In the genomic region with DNA sequence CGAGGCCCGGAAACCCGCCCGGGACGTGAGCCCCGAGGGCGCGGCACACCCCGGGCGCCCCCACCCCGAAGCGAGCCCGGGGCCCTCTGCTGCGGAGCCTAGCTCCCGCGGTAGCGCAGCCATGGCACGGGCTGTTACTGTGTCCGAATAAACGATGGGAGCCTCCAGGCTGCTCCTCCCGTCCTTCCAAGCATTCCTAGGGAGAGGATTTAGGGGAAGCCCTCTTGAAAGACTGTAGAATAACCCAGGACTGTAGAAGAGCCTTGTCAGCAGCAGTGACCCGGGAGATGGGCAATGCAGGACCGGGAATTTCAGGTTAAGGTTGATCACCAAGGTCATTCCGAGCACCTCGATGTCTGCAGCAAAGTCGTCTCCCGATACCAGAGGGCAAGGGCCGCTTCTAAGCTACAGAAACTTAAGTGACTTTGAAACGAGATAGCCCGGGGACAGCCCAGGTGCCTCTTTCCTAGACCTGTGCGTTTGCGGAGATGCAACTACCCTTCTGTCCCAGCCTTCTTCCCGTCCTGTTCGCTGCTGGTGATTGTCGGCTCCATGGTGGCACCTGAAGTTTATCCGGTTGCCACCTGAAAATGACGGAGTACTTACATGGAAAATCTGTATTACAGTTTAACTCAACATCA, we compare ENCODE assay signal across 8 cellular contexts. TPM values are rescaled to one million over a fixed set of nuclear protein-coding genes. Genes with fewer than 3 reads are reported as not detected.
DNase-seq lines count a peak whose midpoint lies in the region; ATAC-seq, FAIRE-seq and TF ChIP-seq lines count a peak whose summit lies in the region.

No MANE protein-coding gene starts in this region.

- 5% methylated on average over 24 of the region's 37 CpGs for WGBS in esophagus muscularis mucosa

- peak overlapping the region; percentile 96 for H3K4me2 ChIP-seq in osteoblast (ENCODE audit: insufficient read depth, low read length)

- no peak for FAIRE-seq in HTR-8/SVneo (lab: Jason Lieb, UNC)

- CTCF ChIA-PET in activated CD8-positive, alpha-beta T cell treated with anti-CD3 and anti-CD28 coated beads, Interleukin-2, amount 10 ng/mL, durations not matched to agents 7 days and 5 days (lab: Charles Lee) = interaction anchor here (0.6 to 2.5 kb wide), 5 partner anchors 24 to 273 kb away, joined by 3 to 12 read pairs (median 3); no protein-coding TSS in a partner anchor

- no peak for TF ChIP-seq EP300 in esophagus muscularis mucosa (IDR thresholded peaks at IDR 0.05)

- H3K4me3 ChIP-seq in esophagus muscularis mucosa (peak overlapping the region; percentile 82 to 91 (median 88)), osteoblast (ENCODE audit: insufficient read depth, low read length) (peak overlapping the region; percentile 84)

- H3K9me3 Mint-ChIP-seq in activated CD8-positive, alpha-beta T cell treated with anti-CD3 and anti-CD28 coated beads, Interleukin-2, amount 10 ng/mL, durations not matched to agents 7 days and 5 days (ENCODE audit: insufficient read depth) = no peaks in the 10 kb centered on the region

- no peak for TF ChIP-seq POLR2A in esophagus muscularis mucosa (IDR thresholded peaks at IDR 0.05; ENCODE audit: low read depth)

- TF ChIP-seq CTCF in esophagus muscularis mucosa (IDR thresholded peaks at IDR 0.05) (no peak), osteoblast (IDR thresholded peaks at IDR 0.05; ENCODE audit: extremely low read depth, low read depth, low read length) (no peak)

- no peaks in the 10 kb centered on the region for H3K27me3 ChIP-seq in esophagus muscularis mucosa
- peaks cover 20% of the 10 kb centered on the region for H3K27me3 ChIP-seq in osteoblast (ENCODE audit: insufficient read depth, low read length)

- peaks cover 5% of the 10 kb centered on the region for H4K20me1 ChIP-seq in osteoblast (ENCODE audit: insufficient read depth, low read length)

- peaks cover 31% of the 10 kb centered on the region for H3K79me2 ChIP-seq in osteoblast (ENCODE audit: insufficient read depth, low read length)

- peaks cover 8% of the 10 kb centered on the region for H3K36me3 Mint-ChIP-seq in activated CD8-positive, alpha-beta T cell treated with anti-CD3 and anti-CD28 coated beads, Interleukin-2, amount 10 ng/mL, durations not matched to agents 7 days and 5 days (ENCODE audit: low read depth)

- DNase-seq in HTR-8/SVneo (ENCODE audit: insufficient read length, low spot score) (peak; percentile 20), esophagus muscularis mucosa (ENCODE audit: extremely low spot score) (no peak), osteoblast (ENCODE audit: insufficient read length, low spot score, missing footprints) (no peak), NCI-H1048 (lab: John Stamatoyannopoulos, UW) (no peak), SIG-M5 (lab: John Stamatoyannopoulos, UW) (no peak)
- DNase-seq in activated CD8-positive, alpha-beta T cell treated with anti-CD3 and anti-CD28 coated beads, Interleukin-2, amount 10 ng/mL, durations not matched to agents 7 days and 5 days = peak; percentile 44

- H3K4me1 ChIP-seq in esophagus muscularis mucosa (peaks cover 6 to 24% (median 21%) of the 10 kb centered on the region in 4 donors), osteoblast (ENCODE audit: insufficient read depth, low read length) (peaks cover 14% of the 10 kb centered on the region)

- POLR2A ChIA-PET in activated CD8-positive, alpha-beta T cell treated with anti-CD3 and anti-CD28 coated beads, Interleukin-2, amount 10 ng/mL, durations not matched to agents 7 days and 5 days (lab: Charles Lee) = interaction anchor here (0.6 to 1.9 kb wide), 4 partner anchors 10 to 123 kb away, joined by 3 to 5 read pairs (median 3); a partner anchor contains a TSS

- H3K27ac ChIP-seq in esophagus muscularis mucosa (replicated peaks in 1 of 4) (peak overlapping the region; percentile 86 to 90 (median 88)), osteoblast (ENCODE audit: low read depth, low read length) (no peak overlapping the region)

- ATAC-seq in GM19035 (IDR thresholded peaks at IDR 0.05; ENCODE audit: unreplicated experiment) (peak; percentile 9), GM19324 (IDR thresholded peaks at IDR 0.05; ENCODE audit: low FRiP score, unreplicated experiment) (no peak)
- ATAC-seq in activated CD8-positive, alpha-beta T cell treated with anti-CD3 and anti-CD28 coated beads, Interleukin-2, amount 10 ng/mL, durations not matched to agents 7 days and 5 days = no peak

- H3K27ac Mint-ChIP-seq in activated CD8-positive, alpha-beta T cell treated with anti-CD3 and anti-CD28 coated beads, Interleukin-2, amount 10 ng/mL, durations not matched to agents 7 days and 5 days = peak overlapping the region; percentile 81

- peak overlapping the region; percentile 92 for H2AFZ ChIP-seq in osteoblast (ENCODE audit: low read length)

- H3K9me3 ChIP-seq in esophagus muscularis mucosa (no peaks in the 10 kb centered on the region), osteoblast (ENCODE audit: low read depth, low read length) (no peaks in the 10 kb centered on the region)

- H3K27me3 Mint-ChIP-seq in activated CD8-positive, alpha-beta T cell treated with anti-CD3 and anti-CD28 coated beads, Interleukin-2, amount 10 ng/mL, durations not matched to agents 7 days and 5 days (ENCODE audit: low read depth) = peaks cover 26% of the 10 kb centered on the region

- H3K4me3 Mint-ChIP-seq in activated CD8-positive, alpha-beta T cell treated with anti-CD3 and anti-CD28 coated beads, Interleukin-2, amount 10 ng/mL, durations not matched to agents 7 days and 5 days = peak overlapping the region; percentile 70

- intact Hi-C loops in esophagus muscularis mucosa (cut with DNase I) = no loop called here

- no peaks in the 10 kb centered on the region for H3K36me3 ChIP-seq in esophagus muscularis mucosa
- no peaks in the 10 kb centered on the region for H3K36me3 ChIP-seq in osteoblast (ENCODE audit: insufficient read depth, low read length)

- H3K4me1 Mint-ChIP-seq in activated CD8-positive, alpha-beta T cell treated with anti-CD3 and anti-CD28 coated beads, Interleukin-2, amount 10 ng/mL, durations not matched to agents 7 days and 5 days (ENCODE audit: low read depth) = peaks cover 36% of the 10 kb centered on the region

RNA-seq across cellular contexts. Expression of a gene that starts 0.7 kb away (rescaled TPM):
- 10 to 100 TPM; 34.8 to 37.4 TPM for total RNA-seq in activated CD8-positive, alpha-beta T cell treated with anti-CD3 and anti-CD28 coated beads, Interleukin-2, amount 10 ng/mL, durations not matched to agents 7 days and 5 days
- total RNA-seq in esophagus muscularis mucosa = 10 to 100 TPM; 22.0 to 37.4 (median 33.2) TPM
- 54.3 and 73.1 TPM in 2 replicates for total RNA-seq in osteoblast

RNA-seq across cellular contexts. Expression of a gene that starts 39.4 kb away (rescaled TPM):
- total RNA-seq in activated CD8-positive, alpha-beta T cell treated with anti-CD3 and anti-CD28 coated beads, Interleukin-2, amount 10 ng/mL, durations not matched to agents 7 days and 5 days = 100 to 1,000 TPM; 182 to 201 TPM
- 100 to 1,000 TPM; 141 to 201 (median 166) TPM for total RNA-seq in esophagus muscularis mucosa
- 104 and 114 TPM in 2 replicates for total RNA-seq in osteoblast

Comparison
In these comparisons a context has a peak if more than half of its experiments do, and no peak if none do; other contexts are left out.
1. DNase-seq: peak in HTR-8/SVneo (single experiment) and activated CD8-positive, alpha-beta T cell treated with anti-CD3 and anti-CD28 coated beads, Interleukin-2, amount 10 ng/mL, durations not matched to agents 7 days and 5 days (single experiment); none in esophagus muscularis mucosa (single experiment), osteoblast (single experiment), NCI-H1048 (single experiment) and SIG-M5 (single experiment).